Comparison of ENCODE assay signal across 14 cellular contexts in genomic region chr1:31625561-31626272, GRCh38. TPM values are rescaled to one million over a fixed set of nuclear protein-coding genes. Genes with fewer than 3 reads are reported as not detected.
DNase-seq lines count a peak whose midpoint lies in the region; ATAC-seq, FAIRE-seq and TF ChIP-seq lines count a peak whose summit lies in the region.
"Had no signal": no experiment of that assay in that cellular context is flagged by ENCODE, and none has a peak within 500 bp of the region (broad histone marks: within the 10 kb centered on the region; RNA-seq: fewer than 3 reads in every experiment).

No MANE protein-coding gene starts in this region.

- intact Hi-C loops in HepG2 (cut with micrococcal nuclease; ENCODE audit: unreplicated experiment), result no loop called here
- intact Hi-C loops in right lobe of liver (cut with DNase I), result no loop called here
- intact Hi-C loops in lower lobe of right lung (cut with DNase I), result no loop called here
- intact Hi-C loops in upper lobe of right lung (cut with DNase I), result no loop called here

- no TSS peak for BruUV-seq in HepG2 (replicated peaks; lab: Mats Ljungman, UMichigan)

- POLR2A ChIA-PET in HepG2 (lab: Yijun Ruan, JAX), result no interaction called here

- no peak for TF ChIP-seq RAD21 in HepG2 (CRISPR knock-in tag; IDR thresholded peaks at IDR 0.05)

- DNase-seq in HepG2 (ENCODE audit: low spot score), result no peak
- DNase-seq in right lobe of liver, result no peak
- peak; percentile 22 for DNase-seq in astrocyte of the cerebellum (ENCODE audit: low read depth)
- no peak for DNase-seq in lower lobe of right lung
- DNase-seq in upper lobe of right lung, result no peak
- DNase-seq in GM13977 (ENCODE audit: low spot score), result no peak
- DNase-seq in DMS79 (lab: John Stamatoyannopoulos, UW), result no peak
- DNase-seq: left colon, NCI-H510A treated with DMSO at 0.1 percent for 48 hours, small intestine, SW 1271 had no signal

- H3K27me3 ChIP-seq in HepG2 (ENCODE audit: control insufficient read depth in 1 of 2, insufficient read depth in 2 of 2, low read length in 2 of 2) (no peaks in the 10 kb centered on the region), right lobe of liver (no peaks in the 10 kb centered on the region), lower lobe of right lung (ENCODE audit: low read depth) (no peaks in the 10 kb centered on the region), upper lobe of right lung (no peaks in the 10 kb centered on the region)

- 91% methylated on average over 3 of the region's 4 CpGs for WGBS in HepG2 (ENCODE audit: low lambda C conversion rate)
- WGBS in right lobe of liver (ENCODE audit: insufficient coverage, low coverage, low lambda C conversion rate, missing lambda C conversion rate), result 42% methylated on average over 1 of the region's 4 CpGs

- TF ChIP-seq CTCF in HepG2 (CRISPR knock-in tag; IDR thresholded peaks at IDR 0.05) (no peak), right lobe of liver (IDR thresholded peaks at IDR 0.05) (no peak), astrocyte of the cerebellum (IDR thresholded peaks at IDR 0.05; ENCODE audit: low read depth, low read length, missing control alignments) (no peak), lower lobe of right lung (IDR thresholded peaks at IDR 0.05) (no peak), upper lobe of right lung (IDR thresholded peaks at IDR 0.05) (no peak), GM13977 (IDR thresholded peaks at IDR 0.05; ENCODE audit: extremely low read depth, insufficient read depth, missing control alignments) (no peak)

- CTCF ChIA-PET in HepG2 (lab: Yijun Ruan, JAX; ENCODE audit: low intra/inter-chr PET ratio, low total read pairs), result no interaction called here

- ATAC-seq in HepG2, result no peak; the same call in 2 of the 3 replicates
- no peak for ATAC-seq in right lobe of liver
- ATAC-seq in lower lobe of right lung, result no peak
- no peak for ATAC-seq in upper lobe of right lung
- ATAC-seq in GM19395 (IDR thresholded peaks at IDR 0.05; ENCODE audit: unreplicated experiment), result no peak
- ATAC-seq: left colon had no signal

- H3K4me2 ChIP-seq in HepG2 (ENCODE audit: low read depth, low read length), result no peak overlapping the region

- in situ Hi-C loops in HepG2 (cut with HindIII; ENCODE audit: extremely low pct_ligation_motif_present, low pct_unique_long_range_greater_than_20kb) (no loop called here), astrocyte of the cerebellum (cut with HindIII; ENCODE audit: low sequenced_read_pairs) (no loop called here), GM13977 (cut with MboI; ENCODE audit: low pct_unique_long_range_greater_than_20kb, low sequenced_read_pairs, unreplicated experiment) (no loop called here)

- no peaks in the 10 kb centered on the region for H3K4me1 ChIP-seq in HepG2 (ENCODE audit: insufficient read depth, low read length)
- no peaks in the 10 kb centered on the region for H3K4me1 ChIP-seq in right lobe of liver
- peaks cover 42% of the 10 kb centered on the region for H3K4me1 ChIP-seq in lower lobe of right lung
- peaks cover 40% of the 10 kb centered on the region for H3K4me1 ChIP-seq in upper lobe of right lung

- no peak overlapping the region for H3K27ac ChIP-seq in HepG2 (ENCODE audit: extremely low read length, insufficient read depth, low read length)
- no peak overlapping the region for H3K27ac ChIP-seq in right lobe of liver
- H3K27ac ChIP-seq in lower lobe of right lung, result peak overlapping the region; percentile 80
- peak overlapping the region; percentile 77 for H3K27ac ChIP-seq in upper lobe of right lung
- H3K27ac ChIP-seq: epithelial cell of prostate had no signal

- H2AFZ ChIP-seq in HepG2 (ENCODE audit: low read length), result no peak overlapping the region

- no peak overlapping the region for H3K9ac ChIP-seq in HepG2 (ENCODE audit: insufficient read depth, low read depth, low read length)

- TF ChIP-seq EP300 in HepG2 (IDR thresholded peaks at IDR 0.05; ENCODE audit: low read depth in 2 of 2, low read length in 2 of 2) (no peak), HepG2 (CRISPR knock-in tag; IDR thresholded peaks at IDR 0.05; ENCODE audit: borderline replicate concordance) (no peak)

- H4K20me1 ChIP-seq in HepG2 (ENCODE audit: insufficient read depth, low read length), result no peaks in the 10 kb centered on the region

- FAIRE-seq in HepG2 (lab: Jason Lieb, UNC), result no peak
- FAIRE-seq: small intestine had no signal

- TF ChIP-seq POLR2A in HepG2 (IDR thresholded peaks at IDR 0.05; ENCODE audit: insufficient read depth in 1 of 2, low read depth in 2 of 2, low read length in 2 of 2), result no peak
- TF ChIP-seq POLR2A in right lobe of liver (IDR thresholded peaks at IDR 0.05), result no peak

- H3K36me3 ChIP-seq in HepG2 (replicated peaks in 1 of 2; ENCODE audit: control insufficient read depth in 1 of 2, insufficient read depth in 2 of 2, low read length in 2 of 2) (peaks cover 12 to 26% of the 10 kb centered on the region in 2 experiments; a peak in 4 of 5 replicates), right lobe of liver (peaks cover 0 to 32% (median 4%) of the 10 kb centered on the region in 4 donors), lower lobe of right lung (peaks cover 34% of the 10 kb centered on the region), upper lobe of right lung (peaks cover 27% of the 10 kb centered on the region)

- H3K9me3 ChIP-seq in HepG2 (ENCODE audit: low read length) (no peaks in the 10 kb centered on the region), right lobe of liver (no peaks in the 10 kb centered on the region), lower lobe of right lung (no peaks in the 10 kb centered on the region), upper lobe of right lung (no peaks in the 10 kb centered on the region)

- H3K4me3 ChIP-seq in HepG2 (replicated peaks in 1 of 3; ENCODE audit: insufficient read depth in 1 of 3, low read depth in 2 of 3, low read length in 3 of 3) (no peak overlapping the region), right lobe of liver (no peak overlapping the region), astrocyte of the cerebellum (ENCODE audit: low read depth, low read length) (no peak overlapping the region), lower lobe of right lung (no peak overlapping the region), upper lobe of right lung (no peak overlapping the region)

- H3K79me2 ChIP-seq in HepG2 (ENCODE audit: insufficient read depth, low read length), result no peaks in the 10 kb centered on the region

RNA-seq across cellular contexts. Expression of gene HCRTR1, which starts 8.2 kb away (rescaled TPM):
- total RNA-seq in HepG2 (2016; rRNA removed; fragmentation: Illumina TruSeq; extraction: Trizol) (not detected in 2 replicates), right lobe of liver (not detected), lower lobe of right lung (not detected), upper lobe of right lung (not detected)
- not detected in 2 replicates for total RNA-seq in HepG2 (2016; cell fraction: cytosol; rRNA removed; fragmentation: Illumina TruSeq; extraction: Trizol; ENCODE audit: low read depth)
- total RNA-seq in HepG2 (2016; cell fraction: insoluble cytoplasmic fraction; rRNA removed; fragmentation: Illumina TruSeq; extraction: Trizol), result not detected in 2 replicates
- total RNA-seq in HepG2 (2016; cell fraction: membrane; rRNA removed; fragmentation: Illumina TruSeq; extraction: Trizol), result not detected in 2 replicates
- not detected in 2 replicates for total RNA-seq in HepG2 (2016; cell fraction: nucleus; rRNA removed; fragmentation: Illumina TruSeq; extraction: Trizol)
- polyA plus RNA-seq in HepG2 (2011; rRNA removed), result 0.05 TPM in 1 of 2 replicates, not detected in the other
- 0.03 TPM in 1 of 2 replicates, not detected in the other for polyA plus RNA-seq in HepG2 (2011; cell fraction: cytosol; rRNA removed)
- polyA plus RNA-seq in HepG2 (2011; cell fraction: nucleus; rRNA removed), result 0.13 and 0.23 TPM in 2 replicates
- polyA plus RNA-seq in HepG2 (2012), result 0.07 TPM in 1 of 2 replicates, not detected in the other
- not detected in 2 replicates for polyA plus RNA-seq in HepG2 (2016; cell fraction: cytosol; fragmentation: Illumina TruSeq; extraction: Trizol; ENCODE audit: low read depth)
- polyA plus RNA-seq in HepG2 (2016; cell fraction: insoluble cytoplasmic fraction; fragmentation: Illumina TruSeq; extraction: Trizol; ENCODE audit: low read depth), result not detected in 2 replicates
- polyA plus RNA-seq in HepG2 (2016; cell fraction: membrane; fragmentation: Illumina TruSeq; extraction: Trizol; ENCODE audit: low read depth), result not detected in 2 replicates
- polyA plus RNA-seq in HepG2 (2016; cell fraction: nucleus; fragmentation: Illumina TruSeq; extraction: Trizol; ENCODE audit: insufficient read depth, low read depth), result not detected in 2 replicates
- polyA minus RNA-seq in HepG2 (2011; rRNA and poly(A)+ RNA removed; ENCODE audit: low replicate concordance), result not detected in 2 replicates
- polyA minus RNA-seq in HepG2 (2011; cell fraction: cytosol; rRNA and poly(A)+ RNA removed), result not detected in 2 replicates
- not detected in 2 replicates for polyA minus RNA-seq in HepG2 (2011; cell fraction: nucleus; rRNA and poly(A)+ RNA removed)
- polyA plus RNA-seq: BJ had no signal

RNA-seq across cellular contexts. Expression of gene PEF1, which starts 19.0 kb away (rescaled TPM):
- 57.1 and 85.7 TPM in 2 replicates for total RNA-seq in HepG2 (2016; rRNA removed; fragmentation: Illumina TruSeq; extraction: Trizol)
- 16.0 and 19.1 TPM in 2 replicates for total RNA-seq in HepG2 (2016; cell fraction: cytosol; rRNA removed; fragmentation: Illumina TruSeq; extraction: Trizol; ENCODE audit: low read depth)
- 57.5 and 91.4 TPM in 2 replicates for total RNA-seq in HepG2 (2016; cell fraction: insoluble cytoplasmic fraction; rRNA removed; fragmentation: Illumina TruSeq; extraction: Trizol)
- 33.1 and 34.7 TPM in 2 replicates for total RNA-seq in HepG2 (2016; cell fraction: membrane; rRNA removed; fragmentation: Illumina TruSeq; extraction: Trizol)
- 28.3 and 31.4 TPM in 2 replicates for total RNA-seq in HepG2 (2016; cell fraction: nucleus; rRNA removed; fragmentation: Illumina TruSeq; extraction: Trizol)
- polyA plus RNA-seq in HepG2 (2011; rRNA removed), result 57.8 and 69.0 TPM in 2 replicates
- polyA plus RNA-seq in HepG2 (2011; cell fraction: cytosol; rRNA removed), result 59.1 and 66.1 TPM in 2 replicates
- 28.9 TPM in 2 replicates for polyA plus RNA-seq in HepG2 (2011; cell fraction: nucleus; rRNA removed)
- polyA plus RNA-seq in HepG2 (2012), result 26.2 and 40.7 TPM in 2 replicates
- 17.0 and 18.2 TPM in 2 replicates for polyA plus RNA-seq in HepG2 (2016; cell fraction: cytosol; fragmentation: Illumina TruSeq; extraction: Trizol; ENCODE audit: low read depth)
- 103 and 109 TPM in 2 replicates for polyA plus RNA-seq in HepG2 (2016; cell fraction: insoluble cytoplasmic fraction; fragmentation: Illumina TruSeq; extraction: Trizol; ENCODE audit: low read depth)
- 29.6 and 30.9 TPM in 2 replicates for polyA plus RNA-seq in HepG2 (2016; cell fraction: membrane; fragmentation: Illumina TruSeq; extraction: Trizol; ENCODE audit: low read depth)
- 43.9 and 48.1 TPM in 2 replicates for polyA plus RNA-seq in HepG2 (2016; cell fraction: nucleus; fragmentation: Illumina TruSeq; extraction: Trizol; ENCODE audit: insufficient read depth, low read depth)
- 137 and 154 TPM in 2 replicates for polyA minus RNA-seq in HepG2 (2011; rRNA and poly(A)+ RNA removed; ENCODE audit: low replicate concordance)
- polyA minus RNA-seq in HepG2 (2011; cell fraction: cytosol; rRNA and poly(A)+ RNA removed), result 28.9 and 36.0 TPM in 2 replicates
- 14.2 and 17.9 TPM in 2 replicates for polyA minus RNA-seq in HepG2 (2011; cell fraction: nucleus; rRNA and poly(A)+ RNA removed)
- total RNA-seq in right lobe of liver, result 10 to 100 TPM; 23.9 to 47.5 (median 32.5) TPM
- 61.6 TPM for total RNA-seq in lower lobe of right lung
- total RNA-seq in upper lobe of right lung, result 69.9 TPM

RNA-seq across cellular contexts. Expression of gene TINAGL1, which starts 49.4 kb away (rescaled TPM):
- 10.5 and 24.7 TPM in 2 replicates for total RNA-seq in HepG2 (2016; rRNA removed; fragmentation: Illumina TruSeq; extraction: Trizol)
- 13.7 and 15.2 TPM in 2 replicates for total RNA-seq in HepG2 (2016; cell fraction: cytosol; rRNA removed; fragmentation: Illumina TruSeq; extraction: Trizol; ENCODE audit: low read depth)
- total RNA-seq in HepG2 (2016; cell fraction: insoluble cytoplasmic fraction; rRNA removed; fragmentation: Illumina TruSeq; extraction: Trizol), result 9.6 and 28.4 TPM in 2 replicates
- 21.8 and 22.0 TPM in 2 replicates for total RNA-seq in HepG2 (2016; cell fraction: membrane; rRNA removed; fragmentation: Illumina TruSeq; extraction: Trizol)
- total RNA-seq in HepG2 (2016; cell fraction: nucleus; rRNA removed; fragmentation: Illumina TruSeq; extraction: Trizol), result 24.5 and 28.2 TPM in 2 replicates
- polyA plus RNA-seq in HepG2 (2011; rRNA removed), result 76.8 and 139 TPM in 2 replicates
- polyA plus RNA-seq in HepG2 (2011; cell fraction: cytosol; rRNA removed), result 62.4 and 79.7 TPM in 2 replicates
- 185 and 206 TPM in 2 replicates for polyA plus RNA-seq in HepG2 (2011; cell fraction: nucleus; rRNA removed)
- polyA plus RNA-seq in HepG2 (2012), result 42.8 and 47.0 TPM in 2 replicates
- polyA plus RNA-seq in HepG2 (2016; cell fraction: cytosol; fragmentation: Illumina TruSeq; extraction: Trizol; ENCODE audit: low read depth), result 5.5 and 6.8 TPM in 2 replicates
- 8.8 and 11.1 TPM in 2 replicates for polyA plus RNA-seq in HepG2 (2016; cell fraction: insoluble cytoplasmic fraction; fragmentation: Illumina TruSeq; extraction: Trizol; ENCODE audit: low read depth)
- 10.6 and 11.6 TPM in 2 replicates for polyA plus RNA-seq in HepG2 (2016; cell fraction: membrane; fragmentation: Illumina TruSeq; extraction: Trizol; ENCODE audit: low read depth)
- polyA plus RNA-seq in HepG2 (2016; cell fraction: nucleus; fragmentation: Illumina TruSeq; extraction: Trizol; ENCODE audit: insufficient read depth, low read depth), result 48.2 and 51.2 TPM in 2 replicates
- polyA minus RNA-seq in HepG2 (2011; rRNA and poly(A)+ RNA removed; ENCODE audit: low replicate concordance), result 13.3 and 101 TPM in 2 replicates
- polyA minus RNA-seq in HepG2 (2011; cell fraction: cytosol; rRNA and poly(A)+ RNA removed), result 27.7 and 32.7 TPM in 2 replicates
- polyA minus RNA-seq in HepG2 (2011; cell fraction: nucleus; rRNA and poly(A)+ RNA removed), result 24.6 and 37.8 TPM in 2 replicates
- 10 to 100 TPM; 10.1 to 40.4 (median 30.2) TPM for total RNA-seq in right lobe of liver
- total RNA-seq in lower lobe of right lung, result 64.5 TPM
- 154 TPM for total RNA-seq in upper lobe of right lung

Comparison
In these comparisons a context has a peak if more than half of its experiments do, and no peak if none do; other contexts are left out.
1. H3K27ac ChIP-seq: peak in lower lobe of right lung (single experiment) and upper lobe of right lung (single experiment); none in HepG2 (single experiment) and right lobe of liver (0 of 3).